Comparison of ENCODE assay signal across 29 cellular contexts in genomic region chr11:126567419-126567818, GRCh38.
"Had no signal": no experiment of that assay in that cellular context is flagged by ENCODE, and none has a peak within 500 bp of the region (broad histone marks: within the 10 kb centered on the region; RNA-seq: fewer than 3 reads in every experiment).

No MANE protein-coding gene starts in this region.

- H3K36me3 Mint-ChIP-seq: activated naive CD4-positive, alpha-beta T cell treated with anti-CD3 and anti-CD28 coated beads, Interleukin-2, amount 50 U/mL, for 24 hours; activated naive CD8-positive, alpha-beta T cell treated with anti-CD3 and anti-CD28 coated beads, Interleukin-2, amount 10 ng/mL, durations not matched to agents 7 days and 5 days had no signal

- H2AFZ ChIP-seq: PC-9 had no signal

- H3K4me2 ChIP-seq: PC-9 had no signal

- H3K4me1 Mint-ChIP-seq: activated CD4-positive, alpha-beta T cell treated with anti-CD3 and anti-CD28 coated beads, Interleukin-2, amount 10 ng/mL, durations not matched to agents 24 days and 14 days; activated naive CD4-positive, alpha-beta T cell treated with anti-CD3 and anti-CD28 coated beads, Interleukin-2, amount 50 U/mL, for 24 hours; activated naive CD8-positive, alpha-beta T cell treated with anti-CD3 and anti-CD28 coated beads, Interleukin-2, amount 10 ng/mL, durations not matched to agents 7 days and 5 days had no signal

- H3K9me3 ChIP-seq: ascending aorta, breast epithelium had no signal

- H3K27me3 ChIP-seq: ascending aorta had no signal

- H3K36me3 ChIP-seq: ascending aorta, breast epithelium had no signal

- H3K4me3 ChIP-seq: ascending aorta, breast epithelium, PC-9 had no signal

- H3K27ac Mint-ChIP-seq: activated CD4-positive, alpha-beta T cell treated with anti-CD3 and anti-CD28 coated beads, Interleukin-2, amount 10 ng/mL, durations not matched to agents 24 days and 14 days; activated CD8-positive, alpha-beta T cell treated with anti-CD3 and anti-CD28 coated beads for 36 hours; activated naive CD4-positive, alpha-beta T cell treated with anti-CD3 and anti-CD28 coated beads, Interleukin-2, amount 50 U/mL, for 24 hours; activated naive CD8-positive, alpha-beta T cell treated with anti-CD3 and anti-CD28 coated beads, Interleukin-2, amount 10 ng/mL, durations not matched to agents 7 days and 5 days; activated T-cell treated with anti-CD3 and anti-CD28 coated beads, Interleukin-2, amount 50 U/mL, for 72 hours; activated T-helper 2 cell treated with anti-CD3 and anti-CD28 coated beads, Interferon-gamma antibody, Interleukin-2, Interleukin-4, amounts not matched to agents 10 μg/mL and 5 μg/mL and 100 μg/mL, durations not matched to agents 14 hours and 24 hours and 36 hours had no signal

- H3K4me3 Mint-ChIP-seq: activated CD4-positive, alpha-beta T cell treated with anti-CD3 and anti-CD28 coated beads, Interleukin-2, amount 10 ng/mL, durations not matched to agents 24 days and 14 days; activated CD8-positive, alpha-beta T cell treated with anti-CD3 and anti-CD28 coated beads for 36 hours; activated naive CD4-positive, alpha-beta T cell treated with anti-CD3 and anti-CD28 coated beads, Interleukin-2, amount 50 U/mL, for 24 hours; activated naive CD8-positive, alpha-beta T cell treated with anti-CD3 and anti-CD28 coated beads, Interleukin-2, amount 10 ng/mL, durations not matched to agents 7 days and 5 days; activated T-cell treated with anti-CD3 and anti-CD28 coated beads, Interleukin-2, amount 50 U/mL, for 72 hours had no signal

- H3K4me1 ChIP-seq: ascending aorta, breast epithelium had no signal

- H3K27me3 Mint-ChIP-seq: activated CD4-positive, alpha-beta T cell treated with anti-CD3 and anti-CD28 coated beads, Interleukin-2, amount 10 ng/mL, durations not matched to agents 24 days and 14 days had no signal

- H3K27ac ChIP-seq: ascending aorta, breast epithelium, PC-9, VCaP had no signal

- DNase-seq: activated CD4-positive, alpha-beta T cell treated with anti-CD3 and anti-CD28 coated beads, Interleukin-2, amount 10 ng/mL, durations not matched to agents 24 days and 14 days; activated CD4-positive, alpha-beta T cell treated with anti-CD3 and anti-CD28 coated beads, Interleukin-2, amount 50 U/mL, for 4 hours; activated CD8-positive, alpha-beta T cell treated with anti-CD3 and anti-CD28 coated beads for 36 hours; activated gamma-delta T cell; activated naive CD4-positive, alpha-beta T cell treated with Interleukin-2 at 50 U/mL for 16 hours; activated naive CD8-positive, alpha-beta T cell treated with anti-CD3 and anti-CD28 coated beads, Interleukin-2, amount 10 ng/mL, durations not matched to agents 7 days and 5 days; activated T-cell treated with anti-CD3 and anti-CD28 coated beads, Interleukin-2, amount 50 U/mL, for 1 hour; activated T-cell treated with anti-CD3 and anti-CD28 coated beads, Interleukin-2, amount 50 U/mL, for 72 hours; amygdala; NCI-H1092 treated with DMSO at 0.1 percent for 48 hours; NCI-H1417; NCI-H146; NCI-H187; NCI-H2029 treated with DMSO at 0.1 percent for 48 hours; NCI-H2171 treated with DMSO at 0.1 percent for 48 hours; NCI-H2227 treated with DMSO at 0.1 percent for 48 hours; NCI-H446 treated with DMSO at 0.1 percent for 48 hours; NCI-H524; PC-9; Right ventricle myocardium superior; SW 1271; T-helper 1 cell; T-helper 2 cell; T-helper 9 cell had no signal

- H3K9me3 Mint-ChIP-seq: activated CD4-positive, alpha-beta T cell treated with anti-CD3 and anti-CD28 coated beads, Interleukin-2, amount 10 ng/mL, durations not matched to agents 24 days and 14 days; activated CD8-positive, alpha-beta T cell treated with anti-CD3 and anti-CD28 coated beads for 36 hours; activated naive CD4-positive, alpha-beta T cell treated with anti-CD3 and anti-CD28 coated beads, Interleukin-2, amount 50 U/mL, for 24 hours; activated naive CD8-positive, alpha-beta T cell treated with anti-CD3 and anti-CD28 coated beads, Interleukin-2, amount 10 ng/mL, durations not matched to agents 7 days and 5 days; activated T-cell treated with anti-CD3 and anti-CD28 coated beads, Interleukin-2, amount 50 U/mL, for 72 hours; activated T-helper 2 cell treated with anti-CD3 and anti-CD28 coated beads, Interferon-gamma antibody, Interleukin-2, Interleukin-4, amounts not matched to agents 10 μg/mL and 5 μg/mL and 100 μg/mL, durations not matched to agents 14 hours and 24 hours and 36 hours had no signal
